ENCODE assay signal across 8 cellular contexts in genomic region chr18:62325806-62326645, GRCh38. TPM values are rescaled to one million over a fixed set of nuclear protein-coding genes. Genes with fewer than 3 reads are reported as not detected.
DNase-seq lines count a peak whose midpoint lies in the region; ATAC-seq and TF ChIP-seq lines count a peak whose summit lies in the region.

No MANE protein-coding gene starts in this region.

- TF ChIP-seq CTCF in dorsolateral prefrontal cortex (IDR thresholded peaks at IDR 0.05 in 54 of 56, conservative IDR thresholded peaks at IDR 0.05 in 2 of 56; ENCODE audit: low read depth in 1 of 56, partially characterized antibody in 56 of 56) (no peak), mesothelial cell of epicardium (IDR thresholded peaks at IDR 0.05; ENCODE audit: unreplicated experiment) (no peak), upper lobe of right lung (IDR thresholded peaks at IDR 0.05) (no peak)

- peak overlapping the region; percentile 58 for H3K4me3 Mint-ChIP-seq in mesothelial cell of epicardium

- ATAC-seq in HG02759 (IDR thresholded peaks at IDR 0.05; ENCODE audit: unreplicated experiment) (peak; percentile 34), SK-N-SH treated with all-trans-retinoic acid at 6 μM for 48 hours (peak; percentile 61), upper lobe of right lung (peak; percentile 21), HG02884 (IDR thresholded peaks at IDR 0.05; ENCODE audit: unreplicated experiment) (no peak)

- no peaks in the 10 kb centered on the region for H3K36me3 Mint-ChIP-seq in mesothelial cell of epicardium

- H3K4me1 ChIP-seq in upper lobe of right lung: peaks cover 36% of the 10 kb centered on the region

- H3K9me3 Mint-ChIP-seq in mesothelial cell of epicardium: no peaks in the 10 kb centered on the region

- intact Hi-C loops in dorsolateral prefrontal cortex (cut with DNase I) (no loop called here), upper lobe of right lung (cut with DNase I) (no loop called here)

- no peak overlapping the region for H3K27ac Mint-ChIP-seq in mesothelial cell of epicardium

- no peaks in the 10 kb centered on the region for H3K9me3 ChIP-seq in upper lobe of right lung

- peak; percentile 32 for DNase-seq in GM03348 (ENCODE audit: low spot score)
- DNase-seq in dorsolateral prefrontal cortex: no peak
- DNase-seq in mesothelial cell of epicardium (ENCODE audit: low spot score in 2 of 2, unreplicated experiment in 2 of 2): no peak
- DNase-seq in upper lobe of right lung: no peak
- no peak for DNase-seq in KG1 (lab: John Stamatoyannopoulos, UW)

- H3K27me3 Mint-ChIP-seq in mesothelial cell of epicardium (ENCODE audit: low read depth): peaks cover 88% of the 10 kb centered on the region

- H3K36me3 ChIP-seq in upper lobe of right lung: no peaks in the 10 kb centered on the region

- H3K4me3 ChIP-seq in dorsolateral prefrontal cortex (peak overlapping the region; percentile 32 to 82 (median 60)), upper lobe of right lung (peak overlapping the region; percentile 57)

- H3K27ac ChIP-seq in dorsolateral prefrontal cortex (peak overlapping the region in 1 of 59 donors; percentile 17), upper lobe of right lung (no peak overlapping the region)

- H3K27me3 ChIP-seq in dorsolateral prefrontal cortex (peaks cover 0 to 69% (median 35%) of the 10 kb centered on the region in 45 donors), upper lobe of right lung (peaks cover 45% of the 10 kb centered on the region)

- H3K4me1 Mint-ChIP-seq in mesothelial cell of epicardium: peaks cover 25% of the 10 kb centered on the region

TF ChIP-seq in SK-N-SH treated with all-trans-retinoic acid at 6 μM for 48 hours, 23 proteins besides CTCF, POLR2A, EP300 and RAD21:
- TF ChIP-seq OSR1 (CRISPR knock-in tag; IDR thresholded peaks at IDR 0.05): no peak
- no peak for TF ChIP-seq SNAI2 (CRISPR knock-in tag; IDR thresholded peaks at IDR 0.05)
TF ChIP-seq in SK-N-SH treated with all-trans-retinoic acid at 6 μM for 48 hours: peak in this region for 0.

RNA-seq across cellular contexts. Expression of gene TNFRSF11A, which starts 0.9 kb away (rescaled TPM):
- 10 to 100 TPM in 6 of 120 experiments, 1 to 10 TPM in 113, under 1 TPM in 1; 0.77 to 12.0 (median 5.9) TPM for total RNA-seq in dorsolateral prefrontal cortex
- 0.38 to 0.89 TPM (median 0.83 TPM) in 3 replicates for total RNA-seq in mesothelial cell of epicardium
- total RNA-seq in upper lobe of right lung: 2.5 TPM
